ENCODE assay signal across 8 cellular contexts in the genomic region with DNA sequence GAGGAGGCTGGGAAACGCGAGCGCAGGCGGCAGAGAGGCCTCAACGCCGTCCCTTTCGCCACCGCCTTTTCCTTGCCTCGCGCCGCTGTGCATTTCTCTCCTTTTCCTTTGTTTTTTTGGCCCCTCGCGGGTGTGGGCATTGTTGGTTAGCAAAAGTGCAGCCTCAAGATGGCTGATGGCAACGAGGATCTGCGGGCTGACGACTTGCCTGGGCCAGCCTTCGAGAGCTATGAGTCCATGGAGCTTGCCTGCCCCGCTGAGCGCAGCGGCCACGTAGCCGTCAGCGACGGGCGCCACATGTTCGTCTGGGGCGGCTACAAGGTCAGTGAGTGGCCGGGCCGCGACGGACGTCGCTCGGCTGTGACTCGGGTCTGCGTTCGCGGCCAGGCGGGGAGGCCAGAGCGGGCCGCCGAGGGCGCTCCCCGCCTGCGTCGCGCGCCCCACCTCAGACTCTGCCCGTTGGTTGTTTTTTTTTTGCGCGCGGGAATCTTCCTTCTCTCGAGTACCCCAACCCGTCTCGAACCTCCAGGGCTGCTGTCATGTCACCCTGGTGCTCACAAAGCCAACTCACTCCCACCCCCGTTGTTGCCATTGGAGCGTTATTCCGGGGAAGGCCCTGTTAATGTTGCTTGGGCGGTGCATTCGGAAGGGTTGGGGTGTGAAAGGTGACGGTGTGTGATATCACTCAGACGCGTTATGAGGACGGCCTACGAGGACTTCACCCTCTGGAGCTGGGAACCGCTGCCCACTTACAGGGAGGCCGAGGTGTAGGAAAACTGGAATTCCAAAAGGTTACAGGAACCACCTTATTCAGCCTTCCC.
DNase-seq lines count a peak whose midpoint lies in the region; ATAC-seq and TF ChIP-seq lines count a peak whose summit lies in the region.

No MANE protein-coding gene starts in this region.

- peak; percentile 84 for TF ChIP-seq POLR2A in erythroblast (IDR thresholded peaks at IDR 0.05; ENCODE audit: low read length)

- H3K9me3 ChIP-seq in muscle layer of colon (ENCODE audit: low read length), result no peaks in the 10 kb centered on the region

- H3K4me3 ChIP-seq in ACC112 (ENCODE audit: low read depth, low read length) (peak overlapping the region; percentile 98), muscle layer of colon (ENCODE audit: low read depth in 1 of 2, low read length in 2 of 2) (peak overlapping the region; percentile 91 to 94)

- H3K27ac ChIP-seq in ACC112 (ENCODE audit: low read depth, low read length) (peak overlapping the region; percentile 90), muscle layer of colon (ENCODE audit: low read depth, low read length) (peak overlapping the region; percentile 99)

- H3K27me3 ChIP-seq in ACC112 (ENCODE audit: insufficient read depth, low read length) (no peaks in the 10 kb centered on the region), muscle layer of colon (ENCODE audit: control insufficient read depth in 1 of 2, insufficient read depth in 2 of 2, low read length in 2 of 2) (no peaks in the 10 kb centered on the region)

- peaks cover 32% of the 10 kb centered on the region for H3K79me2 ChIP-seq in ACC112 (ENCODE audit: control insufficient read depth, insufficient read depth, low read length, unreplicated experiment)

- peak overlapping the region; percentile 74 for H2AFZ ChIP-seq in ACC112 (ENCODE audit: low read length, unreplicated experiment)

- H3K9ac ChIP-seq in muscle layer of colon (ENCODE audit: low read length), result peak overlapping the region; percentile 87

- ATAC-seq in GM18517 (IDR thresholded peaks at IDR 0.05; ENCODE audit: unreplicated experiment) (peak; percentile 29), HG03064 (IDR thresholded peaks at IDR 0.05; ENCODE audit: low read depth, unreplicated experiment) (peak; percentile 27)

- DNase-seq in NCI-H748 treated with DMSO at 0.1 percent for 48 hours (lab: John Stamatoyannopoulos, UW) (peak; percentile 43), activated T-cell treated with anti-CD3 and anti-CD28 coated beads for 1 hour (ENCODE audit: low read depth) (peak; percentile 24), erythroblast (lab: John Stamatoyannopoulos, UW) (peak; percentile 91 to 93)
- DNase-seq in stimulated activated CD8-positive, alpha-beta memory T cell treated with anti-CD3 and anti-CD28 coated beads, Interleukin-7, amount 100 ng/mL, for 1 hour (ENCODE audit: low read depth in 2 of 2), result peak; percentile 15 to 19

- H3K36me3 ChIP-seq in ACC112 (ENCODE audit: insufficient read depth, low read length) (0 out of 2 replicates have a peak, but pooled peaks cover 3% of the 10 kb centered on the region), muscle layer of colon (ENCODE audit: insufficient read depth, low read length) (no peaks in the 10 kb centered on the region)

- peaks cover 21% of the 10 kb centered on the region for H3K4me1 ChIP-seq in ACC112 (ENCODE audit: control insufficient read depth, insufficient read depth, low read length, unreplicated experiment)
- peaks cover 28% of the 10 kb centered on the region for H3K4me1 ChIP-seq in muscle layer of colon (ENCODE audit: insufficient read depth, low read length)

Comparison
In these comparisons a context has a peak if more than half of its experiments do, and no peak if none do; other contexts are left out.
1. Peak in every context shown above with its lines: DNase-seq, ATAC-seq, H3K4me3 ChIP-seq and H3K27ac ChIP-seq.
2. DNase-seq: peak in every context shown above with its lines; median percentile 92 in erythroblast; 43 in NCI-H748 treated with DMSO at 0.1 percent for 48 hours; 24 in activated T-cell treated with anti-CD3 and anti-CD28 coated beads for 1 hour; 17 in stimulated activated CD8-positive, alpha-beta memory T cell treated with anti-CD3 and anti-CD28 coated beads, Interleukin-7, amount 100 ng/mL, for 1 hour.